ENCODE assay signal across 18 cellular contexts in the genomic region with DNA sequence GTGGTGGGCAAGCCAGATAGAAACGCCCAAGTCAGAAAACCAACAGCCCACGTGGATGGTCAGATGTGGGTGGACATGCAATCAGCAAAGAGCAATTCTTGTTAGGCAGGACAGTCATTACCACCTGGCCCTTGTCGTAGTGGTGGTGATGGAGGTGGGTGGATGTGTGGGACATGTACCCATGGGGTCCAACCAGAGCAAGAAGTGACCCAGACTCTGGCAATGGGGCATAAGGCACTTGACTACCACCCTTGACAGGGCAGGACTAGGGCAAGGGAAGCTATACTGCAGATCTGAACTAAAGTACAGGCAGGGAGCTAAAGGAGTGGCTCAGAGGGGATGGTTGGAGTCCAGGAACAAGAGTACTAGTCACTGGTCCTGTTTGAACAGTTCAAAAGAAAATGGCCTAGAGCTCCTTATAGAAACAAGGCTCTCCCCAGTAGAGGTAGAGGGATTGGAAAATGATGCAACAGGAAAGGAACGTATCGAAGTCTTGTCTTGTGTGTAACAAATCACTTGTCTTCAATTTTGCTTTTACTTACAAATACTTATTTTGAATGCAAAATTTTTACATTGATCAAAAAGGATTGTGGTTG. TPM values are rescaled to one million over a fixed set of nuclear protein-coding genes. Genes with fewer than 3 reads are reported as not detected.
"Had no signal": no experiment of that assay in that cellular context is flagged by ENCODE, and none has a peak within 500 bp of the region (broad histone marks: within the 10 kb centered on the region; RNA-seq: fewer than 3 reads in every experiment).

No MANE protein-coding gene starts in this region.

- ATAC-seq: naive thymus-derived CD8-positive, alpha-beta T cell; upper lobe of right lung had no signal

- H3K27ac ChIP-seq: adrenal gland, esophagus muscularis mucosa, sigmoid colon, upper lobe of right lung had no signal

- DNase-seq: activated CD4-positive, alpha-beta T cell treated with anti-CD3 and anti-CD28 coated beads, Interleukin-2, amount 10 ng/mL, durations not matched to agents 7 days and 5 days; activated CD4-positive, CD25-positive, alpha-beta regulatory T cell; activated naive CD4-positive, alpha-beta T cell treated with anti-CD3 and anti-CD28 coated beads, Interleukin-2, amount 50 U/mL, for 16 hours; adrenal gland; islet precursor cell; midbrain; naive thymus-derived CD8-positive, alpha-beta T cell; nucleus accumbens; sigmoid colon; stimulated activated CD4-positive, alpha-beta T cell treated with anti-CD3 and anti-CD28 coated beads, Interleukin-2, amount 100 ng/mL, for 48 hours; stimulated activated naive CD4-positive, alpha-beta T cell treated with Interleukin-2 at 50 U/mL for 16 hours; upper lobe of right lung had no signal

- H3K4me3 ChIP-seq: adrenal gland, esophagus muscularis mucosa, sigmoid colon, upper lobe of right lung had no signal

- H3K27me3 ChIP-seq: adrenal gland, esophagus muscularis mucosa, sigmoid colon, upper lobe of right lung had no signal

- H3K9me3 ChIP-seq: adrenal gland, esophagus muscularis mucosa, sigmoid colon, upper lobe of right lung had no signal

- H3K36me3 ChIP-seq: esophagus muscularis mucosa, sigmoid colon, upper lobe of right lung had no signal

RNA-seq across cellular contexts. Expression of gene LMOD2, which starts 17.6 kb away (rescaled TPM):
- total RNA-seq: activated CD4-positive, alpha-beta T cell treated with anti-CD3 and anti-CD28 coated beads, Interleukin-2, amount 10 ng/mL, durations not matched to agents 7 days and 5 days; activated CD8-positive, alpha-beta memory T cell treated with anti-CD3 and anti-CD28 coated beads for 36 hours; esophagus muscularis mucosa; fibroblast of villous mesenchyme; lower leg skin; naive thymus-derived CD8-positive, alpha-beta T cell; posterior vena cava; sigmoid colon; T-helper 2 cell treated with Interferon-gamma antibody and Interleukin-4, amounts not matched to agents 100 ng/mL and 5 ng/mL, for 36 hours had no signal
